ENCODE assay signal across 8 cellular contexts in genomic region chr19:35644987-35645679, GRCh38. TPM values are rescaled to one million over a fixed set of nuclear protein-coding genes. Genes with fewer than 3 reads are reported as not detected.
DNase-seq lines count a peak whose midpoint lies in the region; ATAC-seq, FAIRE-seq and TF ChIP-seq lines count a peak whose summit lies in the region.

No MANE protein-coding gene starts in this region.

- no peaks in the 10 kb centered on the region for H3K9me3 ChIP-seq in pancreas
- H3K9me3 ChIP-seq in tibial nerve: no peaks in the 10 kb centered on the region

- no peaks in the 10 kb centered on the region for H3K36me3 Mint-ChIP-seq in IgD-negative memory B cell

- no peak for DNase-seq in BJ (ENCODE audit: low read depth)
- DNase-seq in activated naive CD4-positive, alpha-beta T cell (lab: John Stamatoyannopoulos, UW): peak; percentile 18 to 63 (median 43)
- peak; percentile 46 to 89 (median 76) for DNase-seq in head of caudate nucleus
- peak; percentile 45 to 90 (median 84) for DNase-seq in pancreas
- peak; percentile 74 to 90 for DNase-seq in tibial nerve (ENCODE audit: low spot score in 2 of 2)

- peak overlapping the region; percentile 45 for H3K4me3 ChIP-seq in BJ (ENCODE audit: low read depth, low read length)
- H3K4me3 ChIP-seq in pancreas: peak overlapping the region; percentile 42 to 59 (median 50)
- peak overlapping the region; percentile 33 to 68 (median 68) for H3K4me3 ChIP-seq in tibial nerve

- 19 to 25% methylated on average over 20 of the region's 20 CpGs for WGBS in pancreas, 2 donors
- WGBS in tibial nerve, 2 donors: 11 to 19% methylated on average over 19 to 20 of the region's 20 CpGs

- H3K9me3 Mint-ChIP-seq in IgD-negative memory B cell: no peaks in the 10 kb centered on the region

- H3K36me3 ChIP-seq in BJ (ENCODE audit: control insufficient read depth, insufficient read depth, low read length) (no peaks in the 10 kb centered on the region), pancreas (no peaks in the 10 kb centered on the region), tibial nerve (peaks cover 0 to 5% (median 0%) of the 10 kb centered on the region in 3 donors)

- H3K4me3 Mint-ChIP-seq in IgD-negative memory B cell: peak overlapping the region; percentile 85 to 95 (median 90)

- TF ChIP-seq POLR2A in Raji (IDR thresholded peaks at IDR 0.05; ENCODE audit: insufficient read depth, low read depth, low read length) (peak; percentile 52), tibial nerve (IDR thresholded peaks at IDR 0.05) (no peak)

- H3K27me3 ChIP-seq in BJ (ENCODE audit: control insufficient read depth, insufficient read depth, low read length) (no peaks in the 10 kb centered on the region), pancreas (no peaks in the 10 kb centered on the region), tibial nerve (no peaks in the 10 kb centered on the region)

- peak overlapping the region; percentile 81 to 88 (median 86) for H3K27ac ChIP-seq in pancreas
- peak overlapping the region; percentile 45 to 82 (median 78) for H3K27ac ChIP-seq in tibial nerve

- FAIRE-seq in pancreas (lab: Jason Lieb, UNC): no peak

- intact Hi-C loops in head of caudate nucleus (cut with DNase I) (no loop called here), pancreas (cut with DNase I) (no loop called here)

- CTCF ChIA-PET in BJ (lab: Yijun Ruan, JAX): interaction anchor here (1.1 kb wide), 1 partner anchor 135 kb away, joined by 4 read pairs; no protein-coding TSS in a partner anchor

- ATAC-seq in pancreas: peak; percentile 18 to 37 (median 28)
- ATAC-seq in HG02973 (IDR thresholded peaks at IDR 0.05; ENCODE audit: unreplicated experiment): no peak

- H3K27ac Mint-ChIP-seq in IgD-negative memory B cell: peak overlapping the region; percentile 82 to 96 (median 90)

- no peak for TF ChIP-seq EP300 in tibial nerve (IDR thresholded peaks at IDR 0.05)

- peaks cover 16 to 22% (median 20%) of the 10 kb centered on the region in 3 donors for H3K4me1 Mint-ChIP-seq in IgD-negative memory B cell

- TF ChIP-seq CTCF in BJ (IDR thresholded peaks at IDR 0.05; ENCODE audit: insufficient read depth, low read depth, low read length) (no peak), pancreas (IDR thresholded peaks at IDR 0.05) (no peak), tibial nerve (IDR thresholded peaks at IDR 0.05) (no peak)

- no peaks in the 10 kb centered on the region for H3K27me3 Mint-ChIP-seq in IgD-negative memory B cell

- POLR2A ChIA-PET in BJ (lab: Charles Lee): no interaction called here

- H3K4me1 ChIP-seq in pancreas: peaks cover 3 to 11% (median 8%) of the 10 kb centered on the region in 3 donors
- peaks cover 0 to 67% (median 17%) of the 10 kb centered on the region in 4 donors for H3K4me1 ChIP-seq in tibial nerve

RNA-seq across cellular contexts. Expression of gene COX6B1, which starts 3.0 kb away (rescaled TPM):
- polyA plus RNA-seq in BJ (2011; rRNA removed) (463 and 510 TPM in 2 replicates), IgD-negative memory B cell (814 TPM), pancreas (100 to 1,000 TPM; 328 to 491 TPM)
- polyA minus RNA-seq in BJ (2011; rRNA and poly(A)+ RNA removed): 187 and 341 TPM in 2 replicates
- total RNA-seq in pancreas (100 to 1,000 TPM; 119 to 164 (median 147) TPM), tibial nerve (100 to 1,000 TPM; 293 to 338 (median 316) TPM)

RNA-seq across cellular contexts. Expression of gene ETV2, which starts 3.6 kb away (rescaled TPM):
- polyA plus RNA-seq in BJ (2011; rRNA removed) (0.47 and 0.54 TPM in 2 replicates), IgD-negative memory B cell (0.50 TPM), pancreas (1 to 10 TPM; 1.5 to 4.1 TPM)
- not detected in 2 replicates for polyA minus RNA-seq in BJ (2011; rRNA and poly(A)+ RNA removed)
- total RNA-seq in pancreas (1 to 10 TPM in 3 of 6 donors, under 1 TPM in 3; 0.32 to 1.5 (median 0.99) TPM), tibial nerve (1 to 10 TPM in 1 of 4 donors, under 1 TPM in 1, not detected in 2; 0.84 to 2.2 TPM)

RNA-seq across cellular contexts. Expression of gene RBM42, which starts 16.3 kb away (rescaled TPM):
- 36.8 and 52.6 TPM in 2 replicates for polyA plus RNA-seq in BJ (2011; rRNA removed)
- polyA minus RNA-seq in BJ (2011; rRNA and poly(A)+ RNA removed): 18.5 and 20.4 TPM in 2 replicates
- polyA plus RNA-seq in IgD-negative memory B cell: 76.5 TPM
- total RNA-seq in pancreas: 10 to 100 TPM; 18.2 to 34.0 (median 28.3) TPM
- 10 to 100 TPM; 38.1 to 38.6 TPM for polyA plus RNA-seq in pancreas
- 10 to 100 TPM; 77.4 to 88.3 (median 80.0) TPM for total RNA-seq in tibial nerve

RNA-seq across cellular contexts. Expression of gene UPK1A, which starts 21.2 kb away (rescaled TPM):
- 0.17 and 0.39 TPM in 2 replicates for polyA plus RNA-seq in BJ (2011; rRNA removed)
- 0.26 TPM in 1 of 2 replicates, not detected in the other for polyA minus RNA-seq in BJ (2011; rRNA and poly(A)+ RNA removed)
- not detected for polyA plus RNA-seq in IgD-negative memory B cell
- total RNA-seq in pancreas: not detected
- under 1 TPM in 1 of 2 donors, not detected in 1; 0.16 TPM for polyA plus RNA-seq in pancreas
- total RNA-seq in tibial nerve: not detected

RNA-seq across cellular contexts. Expression of gene HAUS5, which starts 32.6 kb away (rescaled TPM):
- polyA plus RNA-seq in BJ (2011; rRNA removed) (2.3 and 3.9 TPM in 2 replicates), IgD-negative memory B cell (11.4 TPM), pancreas (10 to 100 TPM; 22.1 to 22.5 TPM)
- 1.8 and 2.1 TPM in 2 replicates for polyA minus RNA-seq in BJ (2011; rRNA and poly(A)+ RNA removed)
- total RNA-seq in pancreas (10 to 100 TPM in 1 of 6 donors, 1 to 10 TPM in 5; 5.6 to 10.6 (median 6.5) TPM), tibial nerve (10 to 100 TPM in 3 of 4 donors, 1 to 10 TPM in 1; 9.8 to 17.1 (median 11.0) TPM)
